Comparison of ENCODE assay signal across 8 cellular contexts in genomic region chr16:14289692-14290340, GRCh38.
DNase-seq lines count a peak whose midpoint lies in the region; ATAC-seq, FAIRE-seq and TF ChIP-seq lines count a peak whose summit lies in the region.

No MANE protein-coding gene starts in this region.

- H3K79me2 ChIP-seq in GM23248 (ENCODE audit: insufficient read depth), result no peaks in the 10 kb centered on the region
- H3K79me2 ChIP-seq in OCI-LY7 (ENCODE audit: insufficient read depth, low read depth, low read length), result no peaks in the 10 kb centered on the region
- no peaks in the 10 kb centered on the region for H3K79me2 ChIP-seq in endothelial cell of umbilical vein (ENCODE audit: control insufficient read depth, insufficient read depth, low read length)

- H3K27ac ChIP-seq in GM23248 (no peak overlapping the region), OCI-LY7 (ENCODE audit: low read depth, low read length, poor library complexity, severe bottlenecking) (no peak overlapping the region), endothelial cell of umbilical vein (ENCODE audit: insufficient read depth, low read depth, low read length) (no peak overlapping the region), uterus (no peak overlapping the region)

- 47 to 48% methylated on average over 9 of the region's 9 CpGs for WGBS in GM23248 (ENCODE audit: low coverage in 1 of 2, low lambda C conversion rate in 2 of 2, missing lambda C conversion rate in 2 of 2), 2 experiments

- H3K4me2 ChIP-seq in GM23248 (ENCODE audit: unreplicated experiment) (no peak overlapping the region), OCI-LY7 (ENCODE audit: low read length) (no peak overlapping the region), endothelial cell of umbilical vein (ENCODE audit: insufficient read depth, low read length) (no peak overlapping the region)

- DNase-seq in CMK (ENCODE audit: low read depth) (peak; percentile 36), GM23248 (peak; percentile 25), OCI-LY7 (ENCODE audit: low spot score) (peak; percentile 78), endothelial cell of umbilical vein (ENCODE audit: low read depth, low spot score) (no peak), uterus (no peak), C1 segment of cervical spinal cord (lab: John Stamatoyannopoulos, UW) (no peak)
- no peak for DNase-seq in activated effector memory CD4-positive, alpha-beta T cell treated with anti-CD3 and anti-CD28 coated beads, Interleukin-2, amount 50 U/mL, for 16 hours

- in situ Hi-C loops in GM23248 (cut with MboI), result no loop called here

- H3K4me3 ChIP-seq in GM23248, result no peak overlapping the region
- no peak overlapping the region for H3K4me3 ChIP-seq in OCI-LY7 (ENCODE audit: low read depth, low read length, poor library complexity, severe bottlenecking)
- no peak overlapping the region for H3K4me3 ChIP-seq in endothelial cell of umbilical vein (replicated peaks in 1 of 3; ENCODE audit: insufficient read depth in 1 of 3, low read depth in 1 of 3, low read length in 3 of 3)
- no peak overlapping the region for H3K4me3 ChIP-seq in uterus

- no peak overlapping the region for H2AFZ ChIP-seq in GM23248
- no peak overlapping the region for H2AFZ ChIP-seq in OCI-LY7 (ENCODE audit: low read length)
- H2AFZ ChIP-seq in endothelial cell of umbilical vein (ENCODE audit: low read depth, low read length), result no peak overlapping the region

- BruUV-seq in OCI-LY7 (replicated peaks; lab: Mats Ljungman, UMichigan) (no TSS peak), endothelial cell of umbilical vein (replicated peaks; lab: Mats Ljungman, UMichigan) (no TSS peak)

- CTCF ChIA-PET in OCI-LY7 (lab: Charles Lee; ENCODE audit: unreplicated experiment), result interaction anchor here (0.7 kb wide), 1 partner anchor 40 kb away, joined by 3 read pairs; no protein-coding TSS in a partner anchor
- CTCF ChIA-PET in endothelial cell of umbilical vein (lab: Charles Lee), result interaction anchor here (0.9 to 1.5 kb wide), 3 partner anchors 14 to 385 kb away, joined by 4 to 5 read pairs (median 5); no protein-coding TSS in a partner anchor

- FAIRE-seq in endothelial cell of umbilical vein (lab: Jason Lieb, UNC), result no peak

- no peaks in the 10 kb centered on the region for H3K27me3 ChIP-seq in GM23248 (replicated peaks; ENCODE audit: insufficient read depth)
- no peaks in the 10 kb centered on the region for H3K27me3 ChIP-seq in endothelial cell of umbilical vein (ENCODE audit: control insufficient read depth in 2 of 2, insufficient read depth in 2 of 2, low read length in 2 of 2)
- H3K27me3 ChIP-seq in uterus, result no peaks in the 10 kb centered on the region

- no peak for ATAC-seq in HG02870 (IDR thresholded peaks at IDR 0.05; ENCODE audit: unreplicated experiment)

- POLR2A ChIA-PET in OCI-LY7 (lab: Charles Lee), result interaction anchor here (0.6 kb wide), 1 partner anchor 30 kb away, joined by 3 read pairs; no protein-coding TSS in a partner anchor
- POLR2A ChIA-PET in endothelial cell of umbilical vein (lab: Charles Lee), result no interaction called here

- H3K4me1 ChIP-seq in GM23248 (ENCODE audit: insufficient read depth) (0 out of 2 replicates have a peak, but pooled peaks cover 1% of the 10 kb centered on the region), OCI-LY7 (ENCODE audit: insufficient read depth, low read length, poor library complexity, severe bottlenecking) (peaks cover 24% of the 10 kb centered on the region), endothelial cell of umbilical vein (ENCODE audit: control insufficient read depth, extremely low read depth, insufficient read depth, low read length) (peaks cover 2% of the 10 kb centered on the region), uterus (no peaks in the 10 kb centered on the region)

- H3K36me3 ChIP-seq in GM23248 (ENCODE audit: low read depth) (no peaks in the 10 kb centered on the region), OCI-LY7 (ENCODE audit: insufficient read depth, low read length) (no peaks in the 10 kb centered on the region), endothelial cell of umbilical vein (ENCODE audit: control insufficient read depth in 2 of 2, extremely low read depth in 1 of 2, insufficient read depth in 2 of 2, low read length in 2 of 2) (no peaks in the 10 kb centered on the region), uterus (no peaks in the 10 kb centered on the region)

- H3K9ac ChIP-seq in GM23248 (no peak overlapping the region), endothelial cell of umbilical vein (replicated peaks; ENCODE audit: extremely low read depth, insufficient read depth, low read length) (no peak overlapping the region)

- H4K20me1 ChIP-seq in GM23248 (ENCODE audit: insufficient read depth) (no peaks in the 10 kb centered on the region), OCI-LY7 (ENCODE audit: insufficient read depth, low read length) (no peaks in the 10 kb centered on the region), endothelial cell of umbilical vein (replicated peaks; ENCODE audit: control insufficient read depth, extremely low read depth, insufficient read depth, low read length) (no peaks in the 10 kb centered on the region)

- no peaks in the 10 kb centered on the region for H3K9me1 ChIP-seq in endothelial cell of umbilical vein (replicated peaks; ENCODE audit: control insufficient read depth, extremely low read depth, insufficient read depth, low read length)

- intact Hi-C loops in OCI-LY7 (cut with micrococcal nuclease; ENCODE audit: unreplicated experiment) (loop anchor here (2.0 to 5.0 kb wide), 2 partner anchors 39 to 368 kb away; partner anchors contain the start of gene ERCC4), endothelial cell of umbilical vein (cut with micrococcal nuclease) (loop anchor here (5.0 to 10.0 kb wide), 3 partner anchors 197 to 342 kb away; partner anchors contain the start of genes BFAR and PARN), uterus (cut with DNase I; ENCODE audit: low total_unique reads) (no loop called here)

- TF ChIP-seq CTCF in OCI-LY7 (conservative IDR thresholded peaks at IDR 0.05; ENCODE audit: low read length), result peak; percentile 88
- TF ChIP-seq CTCF in endothelial cell of umbilical vein (IDR thresholded peaks at IDR 0.05; ENCODE audit: extremely low read depth in 1 of 2, insufficient read depth in 1 of 2, low read depth in 1 of 2, low read length in 2 of 2), result peak; percentile 48 to 51
- TF ChIP-seq CTCF in uterus (IDR thresholded peaks at IDR 0.05), result peak in 1 of 4 experiments; percentile 9

- dilution Hi-C loops in endothelial cell of umbilical vein (cut with MboI; ENCODE audit: extremely low pct_ligation_motif_present, low sequenced_read_pairs), result no loop called here

- H3F3A ChIP-seq in GM23248 (ENCODE audit: insufficient read depth), result peaks cover 13% of the 10 kb centered on the region; the same call in 1 of the 2 replicates

- no peak for TF ChIP-seq POLR2A in endothelial cell of umbilical vein (IDR thresholded peaks at IDR 0.05; ENCODE audit: low read depth, low read length)
- TF ChIP-seq POLR2A in uterus (IDR thresholded peaks at IDR 0.05), result no peak

- H3K9me3 ChIP-seq in GM23248 (ENCODE audit: low read depth), result no peaks in the 10 kb centered on the region
- peaks cover 15% of the 10 kb centered on the region; the same call in 1 of the 2 replicates for H3K9me3 ChIP-seq in OCI-LY7 (ENCODE audit: low read length)
- no peaks in the 10 kb centered on the region for H3K9me3 ChIP-seq in endothelial cell of umbilical vein (replicated peaks; ENCODE audit: control insufficient read depth, insufficient read depth, low read length)
- H3K9me3 ChIP-seq in uterus, result no peaks in the 10 kb centered on the region

- H3K9me2 ChIP-seq in GM23248 (ENCODE audit: insufficient read depth) (no peaks in the 10 kb centered on the region), OCI-LY7 (ENCODE audit: insufficient read depth, low read length) (no peaks in the 10 kb centered on the region)

TF ChIP-seq in endothelial cell of umbilical vein, 7 proteins besides CTCF, POLR2A, EP300 and RAD21:
- no peak for TF ChIP-seq POLR2AphosphoS5 (IDR thresholded peaks at IDR 0.05; ENCODE audit: insufficient read depth, low read depth, low read length)
- no peak for TF ChIP-seq JUN (IDR thresholded peaks at IDR 0.05; ENCODE audit: borderline replicate concordance, insufficient read depth, insufficient read length, low read depth)

Comparison
In these comparisons a context has a peak if more than half of its experiments do, and no peak if none do; other contexts are left out.
1. DNase-seq: peak in CMK (single experiment), GM23248 (single experiment) and OCI-LY7 (single experiment); none in endothelial cell of umbilical vein (single experiment), activated effector memory CD4-positive, alpha-beta T cell treated with anti-CD3 and anti-CD28 coated beads, Interleukin-2, amount 50 U/mL, for 16 hours (single experiment), uterus (0 of 2) and C1 segment of cervical spinal cord (0 of 14).